In the genomic region with DNA sequence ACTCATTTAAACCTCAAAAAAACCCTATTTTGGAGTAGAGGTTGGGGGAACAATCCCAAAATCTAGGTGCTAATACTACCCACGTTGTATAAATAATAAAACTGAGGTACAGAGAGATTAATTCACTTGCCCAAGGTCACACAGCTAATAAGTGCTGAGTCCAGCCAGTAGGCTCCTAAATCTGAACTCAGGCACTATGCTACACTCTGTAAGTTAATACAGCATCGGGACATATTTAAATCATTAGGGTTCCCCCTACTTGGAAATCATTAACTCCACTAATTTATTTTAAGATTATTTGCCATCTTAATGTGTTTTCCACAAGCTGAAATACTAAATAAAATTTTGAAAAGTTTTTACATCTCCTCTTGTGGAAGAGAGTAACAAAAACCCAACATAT, we compare ENCODE assay signal across 18 cellular contexts. TPM values are rescaled to one million over a fixed set of nuclear protein-coding genes. Genes with fewer than 3 reads are reported as not detected.
DNase-seq lines count a peak whose midpoint lies in the region; ATAC-seq and TF ChIP-seq lines count a peak whose summit lies in the region.
"Had no signal": no experiment of that assay in that cellular context is flagged by ENCODE, and none has a peak within 500 bp of the region (broad histone marks: within the 10 kb centered on the region; RNA-seq: fewer than 3 reads in every experiment).

No MANE protein-coding gene starts in this region.

- H2BK12ac ChIP-seq in trophoblast cell (ENCODE audit: low read length) = no peak overlapping the region

- no peaks in the 10 kb centered on the region for H3K79me1 ChIP-seq in trophoblast cell (ENCODE audit: low read length)

- no peak for DNase-seq in activated CD8-positive, alpha-beta T cell treated with anti-CD3 and anti-CD28 coated beads for 36 hours
- no peak for DNase-seq in activated CD8-positive, alpha-beta T cell treated with anti-CD3 and anti-CD28 coated beads, Interleukin-2, amount 10 ng/mL, durations not matched to agents 7 days and 5 days
- no peak for DNase-seq in WTC11 (ENCODE audit: low spot score)
- DNase-seq in trophoblast cell = no peak
- DNase-seq in KG1 (lab: John Stamatoyannopoulos, UW) = no peak
- no peak for DNase-seq in activated CD4-positive, alpha-beta T cell treated with anti-CD3 and anti-CD28 coated beads for 48 hours
- DNase-seq in DMS153 (lab: John Stamatoyannopoulos, UW) = no peak
- DNase-seq: activated effector memory CD4-positive, alpha-beta T cell treated with anti-CD3 and anti-CD28 coated beads, Interleukin-2, amount 50 U/mL, for 16 hours; naive B cell; NCI-H1436; NCI-H82; stimulated activated naive CD4-positive, alpha-beta T cell treated with Interleukin-2 at 50 U/mL for 16 hours; upper lobe of left lung had no signal

- H3K4me1 Mint-ChIP-seq in activated CD8-positive, alpha-beta T cell treated with anti-CD3 and anti-CD28 coated beads for 36 hours (ENCODE audit: low read depth) = peaks cover 90% of the 10 kb centered on the region
- peaks cover 85% of the 10 kb centered on the region for H3K4me1 Mint-ChIP-seq in activated CD8-positive, alpha-beta T cell treated with anti-CD3 and anti-CD28 coated beads, Interleukin-2, amount 10 ng/mL, durations not matched to agents 7 days and 5 days (ENCODE audit: low read depth)
- peaks cover 68% of the 10 kb centered on the region for H3K4me1 Mint-ChIP-seq in WTC11

- H3K27me3 Mint-ChIP-seq in activated CD8-positive, alpha-beta T cell treated with anti-CD3 and anti-CD28 coated beads for 36 hours = no peaks in the 10 kb centered on the region
- H3K27me3 Mint-ChIP-seq in activated CD8-positive, alpha-beta T cell treated with anti-CD3 and anti-CD28 coated beads, Interleukin-2, amount 10 ng/mL, durations not matched to agents 7 days and 5 days (ENCODE audit: low read depth) = no peaks in the 10 kb centered on the region
- H3K27me3 Mint-ChIP-seq in WTC11 (ENCODE audit: low read depth) = no peaks in the 10 kb centered on the region; the same call in 1 of the 2 replicates
- H3K27me3 Mint-ChIP-seq: naive B cell had no signal

- no peak overlapping the region for H2AK5ac ChIP-seq in trophoblast cell (ENCODE audit: low read length)

- H4K12ac ChIP-seq in trophoblast cell (ENCODE audit: low read depth, low read length) = no peak overlapping the region

- H4K8ac ChIP-seq in trophoblast cell (ENCODE audit: low read depth, low read length) = no peak overlapping the region

- peak overlapping the region; percentile 82 for H3K27ac Mint-ChIP-seq in activated CD8-positive, alpha-beta T cell treated with anti-CD3 and anti-CD28 coated beads for 36 hours
- no peak overlapping the region for H3K27ac Mint-ChIP-seq in activated CD8-positive, alpha-beta T cell treated with anti-CD3 and anti-CD28 coated beads, Interleukin-2, amount 10 ng/mL, durations not matched to agents 7 days and 5 days
- peak overlapping the region; percentile 70 for H3K27ac Mint-ChIP-seq in WTC11

- POLR2A ChIA-PET in activated CD8-positive, alpha-beta T cell treated with anti-CD3 and anti-CD28 coated beads for 36 hours (lab: Charles Lee) = interaction anchor here (2.6 kb wide), 1 partner anchor 14 kb away, joined by 16 read pairs; no protein-coding TSS in a partner anchor
- POLR2A ChIA-PET in activated CD8-positive, alpha-beta T cell treated with anti-CD3 and anti-CD28 coated beads, Interleukin-2, amount 10 ng/mL, durations not matched to agents 7 days and 5 days (lab: Charles Lee) = interaction anchor here (2.5 kb wide), 1 partner anchor 23 kb away, joined by 10 read pairs; no protein-coding TSS in a partner anchor
- POLR2A ChIA-PET in WTC11 (lab: Charles Lee) = no interaction called here

- H3K36me3 Mint-ChIP-seq in activated CD8-positive, alpha-beta T cell treated with anti-CD3 and anti-CD28 coated beads for 36 hours (ENCODE audit: low read depth) = peaks cover 39% of the 10 kb centered on the region
- peaks cover 51% of the 10 kb centered on the region for H3K36me3 Mint-ChIP-seq in activated CD8-positive, alpha-beta T cell treated with anti-CD3 and anti-CD28 coated beads, Interleukin-2, amount 10 ng/mL, durations not matched to agents 7 days and 5 days (ENCODE audit: low read depth)
- peaks cover 29% of the 10 kb centered on the region for H3K36me3 Mint-ChIP-seq in WTC11
- H3K36me3 Mint-ChIP-seq: naive B cell had no signal

- ATAC-seq in activated CD8-positive, alpha-beta T cell treated with anti-CD3 and anti-CD28 coated beads for 36 hours = no peak
- no peak for ATAC-seq in activated CD8-positive, alpha-beta T cell treated with anti-CD3 and anti-CD28 coated beads, Interleukin-2, amount 10 ng/mL, durations not matched to agents 7 days and 5 days
- ATAC-seq in HG02759 (IDR thresholded peaks at IDR 0.05; ENCODE audit: unreplicated experiment) (peak; percentile 44), WTC11 (no peak)

- no peak overlapping the region for H3K9ac ChIP-seq in trophoblast cell (ENCODE audit: low read length)

- no peak overlapping the region for H2BK5ac ChIP-seq in trophoblast cell (ENCODE audit: low read depth, low read length, poor library complexity)

- H3K18ac ChIP-seq in trophoblast cell (ENCODE audit: low read length) = no peak overlapping the region

- no peak overlapping the region for H2AFZ ChIP-seq in trophoblast cell (ENCODE audit: insufficient read depth, low read length, poor library complexity)

- H3K9me3 Mint-ChIP-seq in activated CD8-positive, alpha-beta T cell treated with anti-CD3 and anti-CD28 coated beads for 36 hours = peaks cover 6% of the 10 kb centered on the region
- no peaks in the 10 kb centered on the region for H3K9me3 Mint-ChIP-seq in activated CD8-positive, alpha-beta T cell treated with anti-CD3 and anti-CD28 coated beads, Interleukin-2, amount 10 ng/mL, durations not matched to agents 7 days and 5 days (ENCODE audit: insufficient read depth)
- H3K9me3 Mint-ChIP-seq in WTC11 = peaks cover 26% of the 10 kb centered on the region
- H3K9me3 Mint-ChIP-seq: naive B cell had no signal

- peaks cover 2 to 6% of the 10 kb centered on the region in 2 experiments for H3K4me1 ChIP-seq in trophoblast cell (ENCODE audit: control insufficient read depth in 1 of 2, insufficient read depth in 2 of 2, low read length in 2 of 2)

- H3K4me3 ChIP-seq in trophoblast cell (ENCODE audit: low read depth, low read length) = no peak overlapping the region
- H3K4me3 ChIP-seq: ascending aorta, lung, upper lobe of left lung had no signal

- CTCF ChIA-PET in activated CD8-positive, alpha-beta T cell treated with anti-CD3 and anti-CD28 coated beads for 36 hours (lab: Charles Lee) = no interaction called here
- CTCF ChIA-PET in activated CD8-positive, alpha-beta T cell treated with anti-CD3 and anti-CD28 coated beads, Interleukin-2, amount 10 ng/mL, durations not matched to agents 7 days and 5 days (lab: Charles Lee) = interaction anchor here (1.3 kb wide), 1 partner anchor 9 kb away, joined by 5 read pairs; no protein-coding TSS in a partner anchor
- CTCF ChIA-PET in WTC11 (lab: Charles Lee) = interaction anchor here (1.5 kb wide), 1 partner anchor 13 kb away, joined by 3 read pairs; no protein-coding TSS in a partner anchor

- H3K4me3 Mint-ChIP-seq in activated CD8-positive, alpha-beta T cell treated with anti-CD3 and anti-CD28 coated beads for 36 hours = no peak overlapping the region
- H3K4me3 Mint-ChIP-seq in activated CD8-positive, alpha-beta T cell treated with anti-CD3 and anti-CD28 coated beads, Interleukin-2, amount 10 ng/mL, durations not matched to agents 7 days and 5 days = no peak overlapping the region
- H3K4me3 Mint-ChIP-seq in WTC11 = no peak overlapping the region
- H3K4me3 Mint-ChIP-seq: naive B cell had no signal

- H4K91ac ChIP-seq in trophoblast cell (ENCODE audit: low read depth, low read length) = no peak overlapping the region

- H3K79me2 ChIP-seq in trophoblast cell (ENCODE audit: control insufficient read depth, insufficient read depth, low read length, poor library complexity) = peaks cover 11% of the 10 kb centered on the region

- no peak for TF ChIP-seq CTCF in activated CD8-positive, alpha-beta T cell treated with anti-CD3 and anti-CD28 coated beads for 36 hours (IDR thresholded peaks at IDR 0.05)
- TF ChIP-seq CTCF in WTC11 (IDR thresholded peaks at IDR 0.05) = no peak

- intact Hi-C loops in activated CD8-positive, alpha-beta T cell treated with anti-CD3 and anti-CD28 coated beads for 36 hours (cut with micrococcal nuclease) = loop anchor here (5.0 kb wide), 1 partner anchor 33 kb away; no protein-coding TSS in a partner anchor

- no peaks in the 10 kb centered on the region for H3K9me3 ChIP-seq in trophoblast cell (ENCODE audit: insufficient read depth, low read depth, low read length)
- H3K9me3 ChIP-seq: ascending aorta, upper lobe of left lung had no signal

- no peak overlapping the region for H3K14ac ChIP-seq in trophoblast cell (ENCODE audit: low read length)

- no peak overlapping the region for H2BK120ac ChIP-seq in trophoblast cell (ENCODE audit: insufficient read depth, low read length, poor library complexity)

- H3K36me3 ChIP-seq in trophoblast cell (ENCODE audit: control insufficient read depth in 1 of 2, insufficient read depth in 2 of 2, low read length in 2 of 2) = no peaks in the 10 kb centered on the region
- H3K36me3 ChIP-seq: ascending aorta, upper lobe of left lung had no signal

- no peak overlapping the region for H3K4me2 ChIP-seq in trophoblast cell (ENCODE audit: low read length)

- no peak overlapping the region for H3K27ac ChIP-seq in trophoblast cell (ENCODE audit: low read depth, low read length)
- H3K27ac ChIP-seq: 22Rv1, ascending aorta, C4-2B had no signal

- peak overlapping the region; percentile 52 for H3K4ac ChIP-seq in trophoblast cell (ENCODE audit: low read depth, low read length)

- H3K23ac ChIP-seq in trophoblast cell (ENCODE audit: low read length) = no peak overlapping the region

- no peaks in the 10 kb centered on the region for H3K27me3 ChIP-seq in trophoblast cell (ENCODE audit: insufficient read depth, low read length)
- H3K27me3 ChIP-seq: ascending aorta, upper lobe of left lung had no signal

- no CpG with 5 or more reads among the region's 2 CpGs for WGBS in trophoblast cell (ENCODE audit: extremely low coverage, insufficient coverage, insufficient read length)

RNA-seq across cellular contexts. Expression of gene PIP4K2A, which starts 24.2 kb away (rescaled TPM):
- 100 to 1,000 TPM; 108 to 115 TPM for total RNA-seq in activated CD8-positive, alpha-beta T cell treated with anti-CD3 and anti-CD28 coated beads for 36 hours
- 100 to 1,000 TPM; 154 to 164 TPM for total RNA-seq in activated CD8-positive, alpha-beta T cell treated with anti-CD3 and anti-CD28 coated beads, Interleukin-2, amount 10 ng/mL, durations not matched to agents 7 days and 5 days
- 37.8 to 47.5 TPM (median 44.5 TPM) in 3 replicates for total RNA-seq in WTC11 (2021)
- 94.7 and 97.3 TPM in 2 replicates for polyA plus RNA-seq in trophoblast cell (2013)
